ENCODE assay signal across 8 cellular contexts in the genomic region with DNA sequence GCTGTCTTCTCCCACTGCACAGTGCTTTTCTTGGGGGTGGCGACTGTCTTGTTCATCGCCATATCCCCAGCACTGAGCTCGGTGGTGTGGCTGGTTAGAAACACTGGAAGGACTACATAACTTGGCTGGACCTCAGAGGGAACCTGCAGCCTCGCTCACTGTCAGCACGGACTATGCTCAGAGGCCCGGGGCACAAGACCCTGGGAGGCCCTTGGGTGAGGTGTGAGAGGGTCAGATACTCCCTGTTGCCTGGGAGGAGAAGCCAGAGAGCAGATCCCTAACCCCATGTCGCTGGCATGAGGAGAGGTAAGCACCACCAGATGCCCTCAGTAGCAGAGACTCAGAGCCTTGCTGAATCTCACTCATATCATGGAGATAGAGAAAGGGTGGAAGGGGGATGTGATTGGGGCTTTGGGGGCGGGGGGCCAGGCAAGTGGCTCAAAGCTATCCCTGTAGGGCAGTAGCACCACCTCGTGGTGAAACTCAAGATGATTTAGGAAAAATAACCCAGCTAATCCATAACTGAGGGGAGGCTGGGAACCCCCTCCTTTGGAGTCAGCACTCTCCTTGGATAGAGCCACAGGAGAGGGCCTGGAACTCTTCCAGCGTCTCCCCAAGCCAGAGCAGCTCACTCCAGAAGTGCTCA. TPM values are rescaled to one million over a fixed set of nuclear protein-coding genes. Genes with fewer than 3 reads are reported as not detected.
DNase-seq lines count a peak whose midpoint lies in the region; ATAC-seq and TF ChIP-seq lines count a peak whose summit lies in the region.

No MANE protein-coding gene starts in this region.

- no peaks in the 10 kb centered on the region for H3K4me1 ChIP-seq in NT2/D1 (ENCODE audit: insufficient read depth, insufficient read length)
- peaks cover 0 to 9% of the 10 kb centered on the region in 2 donors for H3K4me1 ChIP-seq in breast epithelium
- H3K4me1 ChIP-seq in upper lobe of right lung, result peaks cover 14% of the 10 kb centered on the region

- TF ChIP-seq POLR2A in breast epithelium (IDR thresholded peaks at IDR 0.05) (no peak), lower leg skin (IDR thresholded peaks at IDR 0.05) (no peak)

- intact Hi-C loops in breast epithelium (cut with DNase I; ENCODE audit: low total_unique reads) (no loop called here), upper lobe of right lung (cut with DNase I) (loop anchor here (10.0 kb wide), 1 partner anchor 124 kb away; no protein-coding TSS in a partner anchor), lower leg skin (cut with DNase I; ENCODE audit: low total_unique reads) (loop anchor here (5.0 kb wide), 4 partner anchors 41 to 121 kb away; no protein-coding TSS in a partner anchor)

- ATAC-seq in upper lobe of right lung (peak; percentile 21), GM19397 (IDR thresholded peaks at IDR 0.05; ENCODE audit: unreplicated experiment) (no peak)

- peak overlapping the region; percentile 36 for H3K9ac ChIP-seq in NT2/D1 (ENCODE audit: insufficient read length, low read depth)

- DNase-seq in activated CD8-positive, alpha-beta memory T cell treated with anti-CD3 and anti-CD28 coated beads, Interleukin-2, amount 50 U/mL, for 4 hours, result peak; percentile 43
- DNase-seq in activated CD8-positive, alpha-beta memory T cell treated with anti-CD3 and anti-CD28 coated beads for 24 hours, result no peak
- no peak for DNase-seq in NT2/D1 (ENCODE audit: low read depth, low spot score)
- no peak for DNase-seq in breast epithelium (ENCODE audit: low spot score in 2 of 2)
- peak; percentile 69 for DNase-seq in left kidney (ENCODE audit: low read depth, low spot score)
- peak; percentile 51 for DNase-seq in upper lobe of right lung
- no peak for DNase-seq in lower leg skin (ENCODE audit: low spot score in 2 of 2)

- H3K9me3 ChIP-seq in NT2/D1 (ENCODE audit: insufficient read depth, low read length) (no peaks in the 10 kb centered on the region), breast epithelium (no peaks in the 10 kb centered on the region), upper lobe of right lung (no peaks in the 10 kb centered on the region)

- peak in 2 of 3 donors; percentile 27 to 35 for TF ChIP-seq CTCF in breast epithelium (IDR thresholded peaks at IDR 0.05)
- TF ChIP-seq CTCF in upper lobe of right lung (IDR thresholded peaks at IDR 0.05), result peak; percentile 52
- no peak for TF ChIP-seq CTCF in lower leg skin (IDR thresholded peaks at IDR 0.05)

- WGBS in lower leg skin, 2 donors, result 35 to 40% methylated on average over 10 of the region's 10 CpGs

- no peak overlapping the region for H3K27ac ChIP-seq in breast epithelium
- no peak overlapping the region for H3K27ac ChIP-seq in upper lobe of right lung

- no peaks in the 10 kb centered on the region for H3K36me3 ChIP-seq in NT2/D1 (ENCODE audit: insufficient read depth, insufficient read length, low read length)
- no peaks in the 10 kb centered on the region for H3K36me3 ChIP-seq in breast epithelium
- no peaks in the 10 kb centered on the region for H3K36me3 ChIP-seq in upper lobe of right lung

- H3K4me3 ChIP-seq in NT2/D1 (ENCODE audit: insufficient read length, low read depth), result no peak overlapping the region
- no peak overlapping the region for H3K4me3 ChIP-seq in breast epithelium
- H3K4me3 ChIP-seq in upper lobe of right lung, result no peak overlapping the region
- H3K4me3 ChIP-seq in lower leg skin (ENCODE audit: low read depth, poor library complexity, severe bottlenecking), result no peak overlapping the region

- peaks cover 11% of the 10 kb centered on the region for H3K27me3 ChIP-seq in NT2/D1 (ENCODE audit: insufficient read depth, insufficient read length)
- H3K27me3 ChIP-seq in breast epithelium, result no peaks in the 10 kb centered on the region
- H3K27me3 ChIP-seq in upper lobe of right lung, result no peaks in the 10 kb centered on the region

RNA-seq across cellular contexts. Expression of a gene that starts 18.7 kb away (rescaled TPM):
- 10 to 100 TPM; 37.6 to 77.0 (median 44.9) TPM for total RNA-seq in breast epithelium
- total RNA-seq in upper lobe of right lung, result 135 TPM
- total RNA-seq in lower leg skin, result 100 to 1,000 TPM in 1 of 4 donors, 10 to 100 TPM in 3; 56.3 to 114 (median 63.5) TPM

Comparison
In these comparisons a context has a peak if more than half of its experiments do, and no peak if none do; other contexts are left out.
1. DNase-seq: peak in activated CD8-positive, alpha-beta memory T cell treated with anti-CD3 and anti-CD28 coated beads, Interleukin-2, amount 50 U/mL, for 4 hours (single experiment), left kidney (single experiment) and upper lobe of right lung (single experiment); none in activated CD8-positive, alpha-beta memory T cell treated with anti-CD3 and anti-CD28 coated beads for 24 hours (single experiment), NT2/D1 (single experiment), breast epithelium (0 of 2) and lower leg skin (0 of 2).
2. CTCF ChIP-seq: peak in breast epithelium (2 of 3) and upper lobe of right lung (single experiment); none in lower leg skin (0 of 3).